Comparison of ENCODE assay signal across 1 cellular context in the genomic region with DNA sequence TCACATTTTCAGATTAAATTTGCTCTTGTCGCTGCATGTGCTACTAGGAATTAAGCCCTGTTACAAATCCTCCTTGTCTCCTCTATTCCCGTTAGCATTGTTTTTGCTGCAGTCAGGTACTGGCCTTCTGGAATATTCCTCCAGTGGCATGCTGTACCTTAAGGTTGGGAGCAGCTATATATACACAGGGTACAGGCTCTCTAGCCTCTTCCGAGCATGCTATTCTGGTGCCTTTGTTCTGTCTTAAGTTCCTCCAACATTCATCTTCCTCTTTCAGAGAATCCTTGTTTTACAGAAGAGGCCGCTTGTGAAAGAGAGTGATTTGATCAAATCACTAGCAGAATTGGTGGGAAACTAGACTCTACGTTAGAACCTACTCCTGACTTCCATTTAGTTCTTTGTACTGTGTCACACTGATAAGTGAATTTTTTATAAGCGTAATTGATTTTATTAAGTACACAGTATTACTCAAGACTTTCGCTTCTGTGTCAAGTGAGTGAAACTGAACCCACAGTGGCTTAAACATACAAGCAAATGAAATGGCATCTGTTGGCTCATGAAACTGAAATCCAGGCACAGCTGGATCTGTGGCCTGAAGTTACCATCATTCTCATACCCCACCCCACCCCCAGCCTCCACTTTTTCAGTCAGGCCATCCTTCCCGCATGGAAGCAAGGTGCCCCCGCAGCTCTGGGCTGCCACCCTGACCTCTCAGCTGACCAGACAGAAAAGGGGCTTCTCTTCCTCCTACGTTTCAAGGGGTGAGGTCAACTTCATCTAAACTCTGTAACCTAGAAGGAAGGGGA.
TF ChIP-seq lines count a peak whose summit lies in the region.

No MANE protein-coding gene starts in this region.

TF ChIP-seq in liver, 16 proteins besides CTCF, POLR2A, EP300 and RAD21:
- TF ChIP-seq, protein P1, sequence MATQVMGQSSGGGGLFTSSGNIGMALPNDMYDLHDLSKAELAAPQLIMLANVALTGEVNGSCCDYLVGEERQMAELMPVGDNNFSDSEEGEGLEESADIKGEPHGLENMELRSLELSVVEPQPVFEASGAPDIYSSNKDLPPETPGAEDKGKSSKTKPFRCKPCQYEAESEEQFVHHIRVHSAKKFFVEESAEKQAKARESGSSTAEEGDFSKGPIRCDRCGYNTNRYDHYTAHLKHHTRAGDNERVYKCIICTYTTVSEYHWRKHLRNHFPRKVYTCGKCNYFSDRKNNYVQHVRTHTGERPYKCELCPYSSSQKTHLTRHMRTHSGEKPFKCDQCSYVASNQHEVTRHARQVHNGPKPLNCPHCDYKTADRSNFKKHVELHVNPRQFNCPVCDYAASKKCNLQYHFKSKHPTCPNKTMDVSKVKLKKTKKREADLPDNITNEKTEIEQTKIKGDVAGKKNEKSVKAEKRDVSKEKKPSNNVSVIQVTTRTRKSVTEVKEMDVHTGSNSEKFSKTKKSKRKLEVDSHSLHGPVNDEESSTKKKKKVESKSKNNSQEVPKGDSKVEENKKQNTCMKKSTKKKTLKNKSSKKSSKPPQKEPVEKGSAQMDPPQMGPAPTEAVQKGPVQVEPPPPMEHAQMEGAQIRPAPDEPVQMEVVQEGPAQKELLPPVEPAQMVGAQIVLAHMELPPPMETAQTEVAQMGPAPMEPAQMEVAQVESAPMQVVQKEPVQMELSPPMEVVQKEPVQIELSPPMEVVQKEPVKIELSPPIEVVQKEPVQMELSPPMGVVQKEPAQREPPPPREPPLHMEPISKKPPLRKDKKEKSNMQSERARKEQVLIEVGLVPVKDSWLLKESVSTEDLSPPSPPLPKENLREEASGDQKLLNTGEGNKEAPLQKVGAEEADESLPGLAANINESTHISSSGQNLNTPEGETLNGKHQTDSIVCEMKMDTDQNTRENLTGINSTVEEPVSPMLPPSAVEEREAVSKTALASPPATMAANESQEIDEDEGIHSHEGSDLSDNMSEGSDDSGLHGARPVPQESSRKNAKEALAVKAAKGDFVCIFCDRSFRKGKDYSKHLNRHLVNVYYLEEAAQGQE (IDR thresholded peaks at IDR 0.05), result peak; percentile 27
- peak; percentile 39 to 49 for TF ChIP-seq JUND (IDR thresholded peaks at IDR 0.05)
- TF ChIP-seq SP1 (IDR thresholded peaks at IDR 0.05), result peak; percentile 39
- TF ChIP-seq, protein P2, sequence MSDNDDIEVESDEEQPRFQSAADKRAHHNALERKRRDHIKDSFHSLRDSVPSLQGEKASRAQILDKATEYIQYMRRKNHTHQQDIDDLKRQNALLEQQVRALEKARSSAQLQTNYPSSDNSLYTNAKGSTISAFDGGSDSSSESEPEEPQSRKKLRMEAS (IDR thresholded peaks at IDR 0.05), result peak; percentile 57
- peak; percentile 83 for TF ChIP-seq YY1 (IDR thresholded peaks at IDR 0.05)
- TF ChIP-seq HNF4A (conservative IDR thresholded peaks at IDR 0.05), result peak; percentile 62 to 68
- TF ChIP-seq, protein P3, sequence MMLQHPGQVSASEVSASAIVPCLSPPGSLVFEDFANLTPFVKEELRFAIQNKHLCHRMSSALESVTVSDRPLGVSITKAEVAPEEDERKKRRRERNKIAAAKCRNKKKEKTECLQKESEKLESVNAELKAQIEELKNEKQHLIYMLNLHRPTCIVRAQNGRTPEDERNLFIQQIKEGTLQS (IDR thresholded peaks at IDR 0.05), result peak; percentile 46
- TF ChIP-seq TAF1 (conservative IDR thresholded peaks at IDR 0.05), result no peak
- peak; percentile 62 for TF ChIP-seq RXRA (IDR thresholded peaks at IDR 0.05)
- TF ChIP-seq, protein P4, sequence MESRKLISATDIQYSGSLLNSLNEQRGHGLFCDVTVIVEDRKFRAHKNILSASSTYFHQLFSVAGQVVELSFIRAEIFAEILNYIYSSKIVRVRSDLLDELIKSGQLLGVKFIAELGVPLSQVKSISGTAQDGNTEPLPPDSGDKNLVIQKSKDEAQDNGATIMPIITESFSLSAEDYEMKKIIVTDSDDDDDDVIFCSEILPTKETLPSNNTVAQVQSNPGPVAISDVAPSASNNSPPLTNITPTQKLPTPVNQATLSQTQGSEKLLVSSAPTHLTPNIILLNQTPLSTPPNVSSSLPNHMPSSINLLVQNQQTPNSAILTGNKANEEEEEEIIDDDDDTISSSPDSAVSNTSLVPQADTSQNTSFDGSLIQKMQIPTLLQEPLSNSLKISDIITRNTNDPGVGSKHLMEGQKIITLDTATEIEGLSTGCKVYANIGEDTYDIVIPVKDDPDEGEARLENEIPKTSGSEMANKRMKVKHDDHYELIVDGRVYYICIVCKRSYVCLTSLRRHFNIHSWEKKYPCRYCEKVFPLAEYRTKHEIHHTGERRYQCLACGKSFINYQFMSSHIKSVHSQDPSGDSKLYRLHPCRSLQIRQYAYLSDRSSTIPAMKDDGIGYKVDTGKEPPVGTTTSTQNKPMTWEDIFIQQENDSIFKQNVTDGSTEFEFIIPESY (IDR thresholded peaks at IDR 0.05), result peak; percentile 37
- no peak for TF ChIP-seq EGR1 (IDR thresholded peaks at IDR 0.05; ENCODE audit: low read depth in 2 of 2)
- no peak for TF ChIP-seq NR2F2 (IDR thresholded peaks at IDR 0.05)
- peak; percentile 66 for TF ChIP-seq FOXA2 (IDR thresholded peaks at IDR 0.05)
